Comparison of ENCODE assay signal across 1 cellular context in genomic region chr19:38615007-38615581, GRCh38.
TF ChIP-seq lines count a peak whose summit lies in the region.

No MANE protein-coding gene starts in this region.

TF ChIP-seq in HepG2, 621 proteins besides CTCF, POLR2A, EP300 and RAD21:
- no peak for TF ChIP-seq ZNF256 (CRISPR knock-in tag; conservative IDR thresholded peaks at IDR 0.05)
- TF ChIP-seq ZFP90 (CRISPR knock-in tag; IDR thresholded peaks at IDR 0.05; ENCODE audit: borderline replicate concordance): no peak
- no peak for TF ChIP-seq AFF4 (CRISPR knock-in tag; IDR thresholded peaks at IDR 0.05)
- TF ChIP-seq PLRG1 (conservative IDR thresholded peaks at IDR 0.05): no peak
- no peak for TF ChIP-seq KLF15 (CRISPR knock-in tag; IDR thresholded peaks at IDR 0.05; ENCODE audit: borderline replicate concordance)
- no peak for TF ChIP-seq ZNF235 (CRISPR knock-in tag; IDR thresholded peaks at IDR 0.05; ENCODE audit: borderline replicate concordance)
- TF ChIP-seq HDAC6 (IDR thresholded peaks at IDR 0.05; ENCODE audit: low read depth, low read length): no peak
- TF ChIP-seq MEF2D (CRISPR knock-in tag; IDR thresholded peaks at IDR 0.05): no peak
- no peak for TF ChIP-seq ZSCAN20 (CRISPR knock-in tag; IDR thresholded peaks at IDR 0.05; ENCODE audit: borderline replicate concordance)
- no peak for TF ChIP-seq DBP (CRISPR knock-in tag; IDR thresholded peaks at IDR 0.05; ENCODE audit: not compliant biosample characterization)
- no peak for TF ChIP-seq ZNF512B (CRISPR knock-in tag; IDR thresholded peaks at IDR 0.05; ENCODE audit: borderline replicate concordance)
- TF ChIP-seq TAF15 (IDR thresholded peaks at IDR 0.05; ENCODE audit: low read depth, low read length, poor library complexity, severe bottlenecking): no peak
- TF ChIP-seq FOXP4 (CRISPR knock-in tag; IDR thresholded peaks at IDR 0.05): no peak
